ENCODE assay signal across 1 cellular context in genomic region chr4:37245391-37245954, GRCh38.
TF ChIP-seq lines count a peak whose summit lies in the region.

No MANE protein-coding gene starts in this region.

TF ChIP-seq in GM23338, 12 proteins besides CTCF, POLR2A, EP300 and RAD21 (continued from another document):
- no peak for TF ChIP-seq ZNF462 (CRISPR knock-in tag; IDR thresholded peaks at IDR 0.05)
- TF ChIP-seq EZH2 (IDR thresholded peaks at IDR 0.05; ENCODE audit: low read depth, unreplicated experiment) = no peak
- no peak for TF ChIP-seq REST (IDR thresholded peaks at IDR 0.05; ENCODE audit: unreplicated experiment)
- TF ChIP-seq JUNB (IDR thresholded peaks at IDR 0.05; ENCODE audit: unreplicated experiment) = no peak
- no peak for TF ChIP-seq ZNF114 (CRISPR knock-in tag; IDR thresholded peaks at IDR 0.05)
- TF ChIP-seq EZH2phosphoT487 (IDR thresholded peaks at IDR 0.05; ENCODE audit: unreplicated experiment) = no peak
